19 cellular contexts compared by ENCODE assay signal in the genomic region with DNA sequence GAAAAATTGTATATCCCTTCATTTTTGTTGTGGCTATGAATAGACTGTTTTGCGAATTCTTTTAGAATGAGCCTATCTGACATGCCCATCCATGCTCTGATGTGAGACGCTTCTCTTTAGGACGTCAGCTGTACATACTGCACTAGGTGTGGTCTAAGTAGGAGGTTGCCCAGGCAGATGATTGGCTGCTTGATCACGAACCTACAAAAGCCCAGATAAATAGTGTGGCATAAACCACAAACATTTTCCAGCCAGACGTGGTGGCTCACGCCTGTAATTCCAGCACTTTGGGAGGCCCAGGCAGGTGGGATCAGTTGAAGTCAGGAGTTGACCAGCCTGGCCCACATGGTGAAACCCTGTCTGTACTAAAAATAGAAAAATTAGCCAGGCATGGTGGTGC.
DNase-seq lines count a peak whose midpoint lies in the region; ATAC-seq, FAIRE-seq and TF ChIP-seq lines count a peak whose summit lies in the region.
"Had no signal": no experiment of that assay in that cellular context is flagged by ENCODE, and none has a peak within 500 bp of the region (broad histone marks: within the 10 kb centered on the region; RNA-seq: fewer than 3 reads in every experiment).

No MANE protein-coding gene starts in this region.

- peaks cover 49% of the 10 kb centered on the region for H4K20me1 ChIP-seq in neural progenitor cell (ENCODE audit: low read depth)

- H2AFZ ChIP-seq in neural progenitor cell (replicated peaks): no peak overlapping the region

- peak overlapping the region; percentile 54 for H3K4me3 Mint-ChIP-seq in neural progenitor cell
- no peak overlapping the region for H3K4me3 Mint-ChIP-seq in natural killer cell treated with Interleukin-12 subunit alpha and Interleukin-12 subunit beta and Interleukin-15 and Interleukin-18, amount 100 ng/mL, for 72 hours
- H3K4me3 Mint-ChIP-seq: mesothelial cell of epicardium had no signal

- no peaks in the 10 kb centered on the region for H3K79me2 ChIP-seq in neural progenitor cell (ENCODE audit: low read depth)

- no peak overlapping the region for H3K27ac Mint-ChIP-seq in neural progenitor cell
- no peak overlapping the region for H3K27ac Mint-ChIP-seq in natural killer cell treated with Interleukin-12 subunit alpha and Interleukin-12 subunit beta and Interleukin-15 and Interleukin-18, amount 100 ng/mL, for 72 hours
- H3K27ac Mint-ChIP-seq: mesothelial cell of epicardium had no signal

- peaks cover 28% of the 10 kb centered on the region for H3K4me1 Mint-ChIP-seq in neural progenitor cell
- no peaks in the 10 kb centered on the region for H3K4me1 Mint-ChIP-seq in natural killer cell treated with Interleukin-12 subunit alpha and Interleukin-12 subunit beta and Interleukin-15 and Interleukin-18, amount 100 ng/mL, for 72 hours (ENCODE audit: low read depth in 2 of 2)

- no peaks in the 10 kb centered on the region for H3K9me3 ChIP-seq in RWPE2 (ENCODE audit: severe bottlenecking)
- H3K9me3 ChIP-seq in neural progenitor cell (ENCODE audit: low read depth): no peaks in the 10 kb centered on the region
- H3K9me3 ChIP-seq: BLaER1 treated with 17β-estradiol and CSF1 and Interleukin-3, amounts not matched to agents 10 nM and 100 nM; colonic mucosa; HAP-1; heart left ventricle; neutrophil; sigmoid colon; tibial artery had no signal

- H3F3A ChIP-seq in neural progenitor cell (ENCODE audit: low read depth): peaks cover 5% of the 10 kb centered on the region

- H3K27me3 ChIP-seq in RWPE2 (ENCODE audit: insufficient read depth, poor library complexity, severe bottlenecking): no peaks in the 10 kb centered on the region
- no peaks in the 10 kb centered on the region for H3K27me3 ChIP-seq in bronchial epithelial cell (ENCODE audit: control insufficient read depth, insufficient read depth, low read length)
- H3K27me3 ChIP-seq in neural progenitor cell: no peaks in the 10 kb centered on the region
- H3K27me3 ChIP-seq: BLaER1 treated with 17β-estradiol and CSF1 and Interleukin-3, amounts not matched to agents 10 nM and 100 nM; colonic mucosa; heart left ventricle; neutrophil; sigmoid colon; tibial artery had no signal

- peaks cover 4% of the 10 kb centered on the region for H3K27me3 Mint-ChIP-seq in neural progenitor cell (ENCODE audit: insufficient read depth, low read depth)
- H3K27me3 Mint-ChIP-seq in natural killer cell treated with Interleukin-12 subunit alpha and Interleukin-12 subunit beta and Interleukin-15 and Interleukin-18, amount 100 ng/mL, for 72 hours: no peaks in the 10 kb centered on the region

- H3K4me2 ChIP-seq in neural progenitor cell: no peak overlapping the region

- DNase-seq in EL: peak; percentile 7
- no peak for DNase-seq in RWPE2 (ENCODE audit: low spot score)
- DNase-seq in bronchial epithelial cell (ENCODE audit: low read depth): peak; percentile 78
- DNase-seq in neural progenitor cell (ENCODE audit: low spot score): no peak
- no peak for DNase-seq in stimulated activated naive CD8-positive, alpha-beta T cell treated with anti-CD3 and anti-CD28 coated beads, Interleukin-15, Interleukin-2, amounts not matched to agents 100 U/mL and 50 U/mL, for 24 hours
- no peak for DNase-seq in natural killer cell treated with Interleukin-12 subunit alpha and Interleukin-12 subunit beta and Interleukin-15 and Interleukin-18, amount 100 ng/mL, for 72 hours (ENCODE audit: low spot score)
- no peak for DNase-seq in activated CD4-positive, CD25-positive, alpha-beta regulatory T cell (lab: John Stamatoyannopoulos, UW)
- no peak for DNase-seq in GDM1 (lab: John Stamatoyannopoulos, UW)
- DNase-seq: effector CD4-positive, alpha-beta T cell; GF-D8; NCI-H1436 treated with DMSO at 0.1 percent for 48 hours had no signal

- no peak overlapping the region for H3K4me3 ChIP-seq in RWPE2 (ENCODE audit: severe bottlenecking)
- H3K4me3 ChIP-seq in bronchial epithelial cell (ENCODE audit: low read depth, low read length): no peak overlapping the region
- H3K4me3 ChIP-seq in neural progenitor cell: no peak overlapping the region
- H3K4me3 ChIP-seq: BLaER1 treated with 17β-estradiol and CSF1 and Interleukin-3, amounts not matched to agents 10 nM and 100 nM; colonic mucosa; HAP-1; heart left ventricle; sigmoid colon; tibial artery had no signal

- TF ChIP-seq CTCF in RWPE2 (IDR thresholded peaks at IDR 0.05; ENCODE audit: poor library complexity, severe bottlenecking) (no peak), bronchial epithelial cell (IDR thresholded peaks at IDR 0.05; ENCODE audit: insufficient read depth, low read length, severe bottlenecking) (no peak), neural progenitor cell (IDR thresholded peaks at IDR 0.05) (no peak)

- no peak for FAIRE-seq in bronchial epithelial cell (lab: Jason Lieb, UNC)

- no peak overlapping the region for H3K9ac ChIP-seq in neural progenitor cell

- peak; percentile 71 for ATAC-seq in RWPE2 (ENCODE audit: low read depth)
- no peak for ATAC-seq in stimulated activated naive CD8-positive, alpha-beta T cell treated with anti-CD3 and anti-CD28 coated beads, Interleukin-15, Interleukin-2, amounts not matched to agents 100 U/mL and 50 U/mL, for 24 hours
- no peak for ATAC-seq in natural killer cell treated with Interleukin-12 subunit alpha and Interleukin-12 subunit beta and Interleukin-15 and Interleukin-18, amount 100 ng/mL, for 72 hours

- H3K36me3 ChIP-seq in RWPE2 (ENCODE audit: low read depth): peaks cover 38% of the 10 kb centered on the region
- H3K36me3 ChIP-seq in bronchial epithelial cell (ENCODE audit: control insufficient read depth, insufficient read depth, low read length): no peaks in the 10 kb centered on the region
- H3K36me3 ChIP-seq in neural progenitor cell: no peaks in the 10 kb centered on the region
- H3K36me3 ChIP-seq: colonic mucosa, HAP-1, neutrophil had no signal

- peaks cover 19% of the 10 kb centered on the region for H3K36me3 Mint-ChIP-seq in neural progenitor cell
- no peaks in the 10 kb centered on the region for H3K36me3 Mint-ChIP-seq in natural killer cell treated with Interleukin-12 subunit alpha and Interleukin-12 subunit beta and Interleukin-15 and Interleukin-18, amount 100 ng/mL, for 72 hours

- H3K27ac ChIP-seq in RWPE2 (ENCODE audit: poor library complexity, severe bottlenecking) (peak overlapping the region; percentile 77), neural progenitor cell (no peak overlapping the region)
- H3K27ac ChIP-seq: BLaER1 treated with 17β-estradiol and CSF1 and Interleukin-3, amounts not matched to agents 10 nM and 100 nM; colonic mucosa; heart left ventricle; neutrophil; tibial artery had no signal

- no peaks in the 10 kb centered on the region for H3K9me3 Mint-ChIP-seq in neural progenitor cell
- no peaks in the 10 kb centered on the region for H3K9me3 Mint-ChIP-seq in natural killer cell treated with Interleukin-12 subunit alpha and Interleukin-12 subunit beta and Interleukin-15 and Interleukin-18, amount 100 ng/mL, for 72 hours
- H3K9me3 Mint-ChIP-seq: mesothelial cell of epicardium had no signal

- H3K4me1 ChIP-seq in RWPE2 (ENCODE audit: insufficient read depth, poor library complexity, severe bottlenecking) (peaks cover 37% of the 10 kb centered on the region), neural progenitor cell (peaks cover 9% of the 10 kb centered on the region)
- H3K4me1 ChIP-seq: colonic mucosa, HAP-1 had no signal

Comparison
In these comparisons a context has a peak if more than half of its experiments do, and no peak if none do; other contexts are left out.
1. DNase-seq: peak in EL (single experiment) and bronchial epithelial cell (single experiment); none in RWPE2 (single experiment), neural progenitor cell (single experiment), stimulated activated naive CD8-positive, alpha-beta T cell treated with anti-CD3 and anti-CD28 coated beads, Interleukin-15, Interleukin-2, amounts not matched to agents 100 U/mL and 50 U/mL, for 24 hours (single experiment), natural killer cell treated with Interleukin-12 subunit alpha and Interleukin-12 subunit beta and Interleukin-15 and Interleukin-18, amount 100 ng/mL, for 72 hours (single experiment), activated CD4-positive, CD25-positive, alpha-beta regulatory T cell (0 of 4) and GDM1 (single experiment).